12 cellular contexts compared by ENCODE assay signal in genomic region chr1:54371936-54372385, GRCh38. TPM values are rescaled to one million over a fixed set of nuclear protein-coding genes. Genes with fewer than 3 reads are reported as not detected.
DNase-seq lines count a peak whose midpoint lies in the region; ATAC-seq and TF ChIP-seq lines count a peak whose summit lies in the region.
"Had no signal": no experiment of that assay in that cellular context is flagged by ENCODE, and none has a peak within 500 bp of the region (broad histone marks: within the 10 kb centered on the region; RNA-seq: fewer than 3 reads in every experiment).

No MANE protein-coding gene starts in this region.

- DNase-seq in GM10248 (ENCODE audit: extremely low spot score), result peak; percentile 24
- DNase-seq in activated naive CD8-positive, alpha-beta T cell treated with anti-CD3 and anti-CD28 coated beads for 36 hours, result no peak
- peak; percentile 27 for DNase-seq in mucosa of gallbladder (ENCODE audit: low spot score)
- no peak for DNase-seq in right cardiac atrium
- no peak for DNase-seq in uterus
- DNase-seq in mesenteric fat pad (ENCODE audit: low spot score), result no peak
- DNase-seq: activated CD4-positive, alpha-beta T cell treated with anti-CD3 and anti-CD28 coated beads for 36 hours; BE2C; effector CD8-positive, alpha-beta T cell; GDM1 had no signal

- H3K4me3 ChIP-seq in right cardiac atrium (ENCODE audit: low read length) (no peak overlapping the region), uterus (no peak overlapping the region)

- WGBS in right cardiac atrium, result 63% methylated on average over 4 of the region's 4 CpGs

- POLR2A ChIA-PET in GM10248 (lab: Yijun Ruan, JAX), result no interaction called here

- no peaks in the 10 kb centered on the region for H3K27me3 Mint-ChIP-seq in activated naive CD8-positive, alpha-beta T cell treated with anti-CD3 and anti-CD28 coated beads for 36 hours
- H3K27me3 Mint-ChIP-seq: activated CD4-positive, alpha-beta T cell treated with anti-CD3 and anti-CD28 coated beads for 36 hours had no signal

- intact Hi-C loops in right cardiac atrium (cut with DNase I) (no loop called here), uterus (cut with DNase I; ENCODE audit: low total_unique reads) (no loop called here)

- no peak for TF ChIP-seq CTCF in GM10248 (IDR thresholded peaks at IDR 0.05; ENCODE audit: control extremely low read depth, extremely low read depth, low read depth, missing control alignments)
- no peak for TF ChIP-seq CTCF in uterus (IDR thresholded peaks at IDR 0.05)

- H3K27ac ChIP-seq in right cardiac atrium (ENCODE audit: low read length) (no peak overlapping the region), uterus (no peak overlapping the region)

- H3K9me3 Mint-ChIP-seq in activated naive CD8-positive, alpha-beta T cell treated with anti-CD3 and anti-CD28 coated beads for 36 hours, result no peaks in the 10 kb centered on the region

- H3K27ac Mint-ChIP-seq in activated naive CD8-positive, alpha-beta T cell treated with anti-CD3 and anti-CD28 coated beads for 36 hours, result peak overlapping the region; percentile 0
- H3K27ac Mint-ChIP-seq: activated CD4-positive, alpha-beta T cell treated with anti-CD3 and anti-CD28 coated beads for 36 hours had no signal

- H3K4me1 Mint-ChIP-seq in activated naive CD8-positive, alpha-beta T cell treated with anti-CD3 and anti-CD28 coated beads for 36 hours, result peaks cover 57% of the 10 kb centered on the region

- H3K36me3 Mint-ChIP-seq in activated naive CD8-positive, alpha-beta T cell treated with anti-CD3 and anti-CD28 coated beads for 36 hours, result peaks cover 11% of the 10 kb centered on the region

- no peaks in the 10 kb centered on the region for H3K27me3 ChIP-seq in right cardiac atrium (ENCODE audit: control insufficient read depth, insufficient read depth)
- H3K27me3 ChIP-seq in uterus, result no peaks in the 10 kb centered on the region
- H3K27me3 ChIP-seq: BE2C had no signal

- no peak for TF ChIP-seq POLR2A in uterus (IDR thresholded peaks at IDR 0.05)

- peak; percentile 26 for ATAC-seq in HG02642 (IDR thresholded peaks at IDR 0.05; ENCODE audit: poor library complexity, unreplicated experiment)
- no peak for ATAC-seq in right cardiac atrium
- no peak for ATAC-seq in GM21360 (IDR thresholded peaks at IDR 0.05; ENCODE audit: unreplicated experiment)
- ATAC-seq: activated CD4-positive, alpha-beta T cell treated with anti-CD3 and anti-CD28 coated beads for 36 hours had no signal

- H3K9me3 ChIP-seq in right cardiac atrium (ENCODE audit: control insufficient read depth, low read length) (no peaks in the 10 kb centered on the region), uterus (no peaks in the 10 kb centered on the region)
- H3K9me3 ChIP-seq: BE2C had no signal

- H3K4me3 Mint-ChIP-seq in activated naive CD8-positive, alpha-beta T cell treated with anti-CD3 and anti-CD28 coated beads for 36 hours, result no peak overlapping the region
- H3K4me3 Mint-ChIP-seq: activated CD4-positive, alpha-beta T cell treated with anti-CD3 and anti-CD28 coated beads for 36 hours had no signal

- H3K4me1 ChIP-seq in right cardiac atrium (ENCODE audit: control insufficient read depth, insufficient read depth, low read length) (peaks cover 29% of the 10 kb centered on the region), uterus (peaks cover 2 to 11% of the 10 kb centered on the region in 2 donors)
- H3K4me1 ChIP-seq: BE2C had no signal

- CTCF ChIA-PET in GM10248 (lab: Yijun Ruan, JAX), result interaction anchor here (0.9 kb wide), 1 partner anchor 31 kb away, joined by 3 read pairs; no protein-coding TSS in a partner anchor

- H3K36me3 ChIP-seq in uterus, result no peaks in the 10 kb centered on the region
- H3K36me3 ChIP-seq: BE2C had no signal

RNA-seq across cellular contexts. Expression of gene SSBP3, which starts 34.2 kb away (rescaled TPM):
- total RNA-seq in activated naive CD8-positive, alpha-beta T cell treated with anti-CD3 and anti-CD28 coated beads for 36 hours, result 10 to 100 TPM; 62.8 to 65.4 TPM
- total RNA-seq in mucosa of gallbladder (110 TPM), right cardiac atrium (10 to 100 TPM; 25.4 to 55.8 (median 35.8) TPM), uterus (100 to 1,000 TPM in 1 of 4 donors, 10 to 100 TPM in 3; 19.7 to 125 (median 31.4) TPM), mesenteric fat pad (41.1 TPM)
- 32.5 TPM for polyA plus RNA-seq in right cardiac atrium

Comparison
In these comparisons a context has a peak if more than half of its experiments do, and no peak if none do; other contexts are left out.
1. DNase-seq: peak in GM10248 (single experiment) and mucosa of gallbladder (single experiment); none in activated naive CD8-positive, alpha-beta T cell treated with anti-CD3 and anti-CD28 coated beads for 36 hours (single experiment), right cardiac atrium (0 of 3), uterus (0 of 2) and mesenteric fat pad (single experiment).